ENCODE assay signal across 9 cellular contexts in the genomic region with DNA sequence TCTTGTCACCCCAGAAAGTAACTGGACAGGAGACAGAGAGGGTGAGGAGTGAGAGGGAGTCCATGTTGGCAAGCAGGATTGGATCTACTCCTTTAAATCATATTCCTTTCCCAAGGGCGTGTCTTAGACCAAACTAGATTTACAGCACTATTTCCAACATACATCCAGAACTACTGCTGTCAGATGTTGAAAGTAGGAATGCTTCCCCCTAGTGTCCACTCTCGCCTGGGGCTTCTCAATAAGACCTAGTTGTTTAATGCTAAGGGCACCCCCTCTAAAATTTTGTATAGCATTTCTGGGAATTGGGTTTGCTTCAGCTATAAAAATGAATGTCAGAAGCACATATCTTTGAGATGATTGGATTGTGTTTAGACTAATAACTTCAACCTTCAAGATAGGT. TPM values are rescaled to one million over a fixed set of nuclear protein-coding genes. Genes with fewer than 3 reads are reported as not detected.
DNase-seq lines count a peak whose midpoint lies in the region; ATAC-seq, FAIRE-seq and TF ChIP-seq lines count a peak whose summit lies in the region.
"Had no signal": no experiment of that assay in that cellular context is flagged by ENCODE, and none has a peak within 500 bp of the region (broad histone marks: within the 10 kb centered on the region; RNA-seq: fewer than 3 reads in every experiment).

No MANE protein-coding gene starts in this region.

- H3K27ac Mint-ChIP-seq in CD4-positive, CD25-positive, alpha-beta regulatory T cell = no peak overlapping the region
- H3K27ac Mint-ChIP-seq in neural progenitor cell = no peak overlapping the region

- no peak for ATAC-seq in CD4-positive, CD25-positive, alpha-beta regulatory T cell (ENCODE audit: low read depth in 2 of 2)
- ATAC-seq in HG02938 (IDR thresholded peaks at IDR 0.05; ENCODE audit: unreplicated experiment) = no peak

- TF ChIP-seq CTCF in SK-N-SH (IDR thresholded peaks at IDR 0.05) (peak; percentile 67), epithelial cell of proximal tubule (conservative IDR thresholded peaks at IDR 0.05; ENCODE audit: low read depth, low read length) (peak; percentile 58), neural progenitor cell (IDR thresholded peaks at IDR 0.05) (peak; percentile 48), lower leg skin (IDR thresholded peaks at IDR 0.05) (no peak)

- H3K79me2 ChIP-seq in SK-N-SH (ENCODE audit: insufficient read depth) (no peaks in the 10 kb centered on the region), neural progenitor cell (ENCODE audit: low read depth) (no peaks in the 10 kb centered on the region)

- H2AFZ ChIP-seq in SK-N-SH (ENCODE audit: low read depth) (no peak overlapping the region), neural progenitor cell (replicated peaks) (no peak overlapping the region), neuronal stem cell (ENCODE audit: low read length) (no peak overlapping the region)

- no peak overlapping the region for H4K91ac ChIP-seq in neuronal stem cell (ENCODE audit: low read depth, low read length, poor library complexity)

- H3K4me3 Mint-ChIP-seq in CD4-positive, CD25-positive, alpha-beta regulatory T cell = no peak overlapping the region
- H3K4me3 Mint-ChIP-seq in neural progenitor cell = no peak overlapping the region

- no peak overlapping the region for H2BK12ac ChIP-seq in neuronal stem cell (ENCODE audit: low read length)

- intact Hi-C loops in lower leg skin (cut with DNase I; ENCODE audit: low total_unique reads) = loop anchor here (5.0 kb wide), 1 partner anchor 284 kb away; no protein-coding TSS in a partner anchor

- no peaks in the 10 kb centered on the region for H3K27me3 Mint-ChIP-seq in CD4-positive, CD25-positive, alpha-beta regulatory T cell
- H3K27me3 Mint-ChIP-seq in neural progenitor cell (ENCODE audit: insufficient read depth, low read depth) = no peaks in the 10 kb centered on the region

- H2BK5ac ChIP-seq in neuronal stem cell (ENCODE audit: low read length) = no peak overlapping the region

- POLR2A ChIA-PET in SK-N-SH (lab: Yijun Ruan, JAX) = no interaction called here

- CTCF ChIA-PET in SK-N-SH (lab: Yijun Ruan, JAX) = interaction anchor here (0.5 to 3.8 kb wide), 7 partner anchors 11 to 558 kb away, joined by 3 to 17 read pairs (median 6); partner anchors contain the start of genes OFD1 and TRAPPC2

- peaks cover 7 to 32% (median 21%) of the 10 kb centered on the region in 4 donors for H3K4me1 Mint-ChIP-seq in CD4-positive, CD25-positive, alpha-beta regulatory T cell
- H3K4me1 Mint-ChIP-seq in neural progenitor cell = no peaks in the 10 kb centered on the region

- H3K4me2 ChIP-seq in SK-N-SH (no peak overlapping the region), neural progenitor cell (no peak overlapping the region), neuronal stem cell (ENCODE audit: insufficient read depth, low read length, poor library complexity, severe bottlenecking) (no peak overlapping the region)

- no peak overlapping the region for H3K4me3 ChIP-seq in CD4-positive, CD25-positive, alpha-beta regulatory T cell (ENCODE audit: low read depth, low read length)
- H3K4me3 ChIP-seq in SK-N-SH (ENCODE audit: low read depth in 2 of 2, low read length in 1 of 2) (no peak overlapping the region), epithelial cell of proximal tubule (ENCODE audit: low read depth, low read length) (no peak overlapping the region), neural progenitor cell (no peak overlapping the region), lower leg skin (ENCODE audit: low read depth, poor library complexity, severe bottlenecking) (no peak overlapping the region), neuronal stem cell (ENCODE audit: low read length in 2 of 2) (no peak overlapping the region)

- TF ChIP-seq POLR2A in lower leg skin (IDR thresholded peaks at IDR 0.05) = no peak

- no peak overlapping the region for H2AK5ac ChIP-seq in neuronal stem cell (ENCODE audit: low read depth, low read length)

- no peaks in the 10 kb centered on the region for H3K9me3 Mint-ChIP-seq in CD4-positive, CD25-positive, alpha-beta regulatory T cell
- H3K9me3 Mint-ChIP-seq in neural progenitor cell = no peaks in the 10 kb centered on the region

- no peak overlapping the region for H3K4ac ChIP-seq in neuronal stem cell (ENCODE audit: low read length)

- peak; percentile 75 for FAIRE-seq in GM18507 (lab: Jason Lieb, UNC)

- no peak overlapping the region for H3K14ac ChIP-seq in neuronal stem cell (ENCODE audit: low read length)

- 75% methylated on average over 2 of the region's 2 CpGs for WGBS in SK-N-SH (ENCODE audit: low lambda C conversion rate)
- WGBS in lower leg skin, 2 donors = 7 to 73% methylated on average over 2 of the region's 2 CpGs
- no CpG with 5 or more reads among the region's 2 CpGs for WGBS in neuronal stem cell (ENCODE audit: extremely low coverage in 2 of 2, insufficient read length in 2 of 2, insufficient replicate concordance in 1 of 2), 2 donors

- H3K9ac ChIP-seq in SK-N-SH (no peak overlapping the region), neural progenitor cell (no peak overlapping the region), neuronal stem cell (ENCODE audit: low read depth, low read length, poor library complexity) (no peak overlapping the region)

- H4K20me1 ChIP-seq in SK-N-SH (ENCODE audit: insufficient read depth) (no peaks in the 10 kb centered on the region), neural progenitor cell (ENCODE audit: low read depth) (no peaks in the 10 kb centered on the region)

- no peaks in the 10 kb centered on the region for H3K79me1 ChIP-seq in neuronal stem cell (ENCODE audit: low read depth, low read length)

- no peak overlapping the region for H4K8ac ChIP-seq in neuronal stem cell (ENCODE audit: low read depth, low read length)

- H3K9me2 ChIP-seq in SK-N-SH = no peaks in the 10 kb centered on the region

- H3F3A ChIP-seq in SK-N-SH (replicated peaks; ENCODE audit: insufficient read depth) (peaks cover 2% of the 10 kb centered on the region), neural progenitor cell (ENCODE audit: low read depth) (no peaks in the 10 kb centered on the region)

- H2BK120ac ChIP-seq in neuronal stem cell (ENCODE audit: low read depth, low read length) = no peak overlapping the region

- H3K36me3 ChIP-seq in CD4-positive, CD25-positive, alpha-beta regulatory T cell (ENCODE audit: control insufficient read depth, insufficient read depth, low read length) = peaks cover 54% of the 10 kb centered on the region
- peaks cover 68 to 79% of the 10 kb centered on the region in 2 experiments for H3K36me3 ChIP-seq in SK-N-SH (replicated peaks in 1 of 2; ENCODE audit: control insufficient read depth in 1 of 2, insufficient read depth in 2 of 2, low read length in 1 of 2)
- peaks cover 6% of the 10 kb centered on the region for H3K36me3 ChIP-seq in neural progenitor cell
- peaks cover 9 to 78% of the 10 kb centered on the region in 2 donors for H3K36me3 ChIP-seq in neuronal stem cell (replicated peaks in 1 of 2; ENCODE audit: control insufficient read depth in 2 of 2, insufficient read depth in 2 of 2, low read length in 2 of 2)

- no peak overlapping the region for H3K18ac ChIP-seq in neuronal stem cell (ENCODE audit: low read length)

- TF ChIP-seq EP300 in SK-N-SH (IDR thresholded peaks at IDR 0.05; ENCODE audit: borderline replicate concordance in 1 of 2, low read depth in 1 of 2, low read length in 1 of 2) = no peak

- peaks cover 8% of the 10 kb centered on the region for H3K4me1 ChIP-seq in CD4-positive, CD25-positive, alpha-beta regulatory T cell (ENCODE audit: control insufficient read depth, insufficient read depth, low read length, poor library complexity, severe bottlenecking)
- H3K4me1 ChIP-seq in SK-N-SH (ENCODE audit: control insufficient read depth in 1 of 2, insufficient read depth in 2 of 2, low read depth in 1 of 2, low read length in 1 of 2) (no peaks in the 10 kb centered on the region), neural progenitor cell (no peaks in the 10 kb centered on the region), neuronal stem cell (ENCODE audit: control insufficient read depth in 2 of 2, insufficient read depth in 1 of 2, low read depth in 1 of 2, low read length in 2 of 2) (no peaks in the 10 kb centered on the region)

- H2BK15ac ChIP-seq in neuronal stem cell (ENCODE audit: low read length) = no peak overlapping the region

- no peaks in the 10 kb centered on the region for H3K27me3 ChIP-seq in CD4-positive, CD25-positive, alpha-beta regulatory T cell (ENCODE audit: control insufficient read depth, insufficient read depth, low read length)
- H3K27me3 ChIP-seq in SK-N-SH (ENCODE audit: insufficient read depth) (no peaks in the 10 kb centered on the region), neural progenitor cell (no peaks in the 10 kb centered on the region), neuronal stem cell (ENCODE audit: control insufficient read depth in 3 of 3, insufficient read depth in 3 of 3, low read depth in 1 of 3, low read length in 3 of 3) (no peaks in the 10 kb centered on the region)
- H3K27me3 ChIP-seq: neutrophil had no signal

- no peak overlapping the region for H3K27ac ChIP-seq in CD4-positive, CD25-positive, alpha-beta regulatory T cell (ENCODE audit: insufficient read depth, low read length, poor library complexity, severe bottlenecking)
- H3K27ac ChIP-seq in SK-N-SH (ENCODE audit: low read depth in 2 of 2, low read length in 1 of 2) (no peak overlapping the region), neural progenitor cell (no peak overlapping the region), neuronal stem cell (replicated peaks; ENCODE audit: low read length) (no peak overlapping the region)
- H3K27ac ChIP-seq: neutrophil had no signal

- no peak overlapping the region for H3K23ac ChIP-seq in neuronal stem cell (ENCODE audit: low read depth, low read length, poor library complexity)

- DNase-seq in CD4-positive, CD25-positive, alpha-beta regulatory T cell = peak in 2 of 3 donors; percentile 40 to 60
- DNase-seq in GM18507 (ENCODE audit: extremely low spot score, insufficient read length, low read depth) (no peak), SK-N-SH (peak; percentile 27), epithelial cell of proximal tubule (ENCODE audit: low read depth) (no peak), neural progenitor cell (ENCODE audit: low spot score) (peak; percentile 33), lower leg skin (ENCODE audit: low spot score in 2 of 2) (no peak), neuronal stem cell (ENCODE audit: low spot score) (no peak)

- H3K9me3 ChIP-seq in CD4-positive, CD25-positive, alpha-beta regulatory T cell (ENCODE audit: control insufficient read depth in 2 of 2, low read length in 2 of 2) = no peaks in the 10 kb centered on the region
- no peaks in the 10 kb centered on the region for H3K9me3 ChIP-seq in SK-N-SH
- H3K9me3 ChIP-seq in neural progenitor cell (ENCODE audit: low read depth) = no peaks in the 10 kb centered on the region
- no peaks in the 10 kb centered on the region for H3K9me3 ChIP-seq in neuronal stem cell (replicated peaks in 1 of 2; ENCODE audit: control insufficient read depth in 2 of 2, insufficient read depth in 1 of 2, low read depth in 1 of 2, low read length in 2 of 2)
- H3K9me3 ChIP-seq: neutrophil had no signal

- peaks cover 26% of the 10 kb centered on the region for H3K36me3 Mint-ChIP-seq in CD4-positive, CD25-positive, alpha-beta regulatory T cell
- H3K36me3 Mint-ChIP-seq in neural progenitor cell = peaks cover 12% of the 10 kb centered on the region

- peak; percentile 50 for TF ChIP-seq RAD21 in SK-N-SH (IDR thresholded peaks at IDR 0.05; ENCODE audit: low read length)

RNA-seq across cellular contexts. Expression of gene OFD1, which starts 13.3 kb away (rescaled TPM):
- 79.9 TPM for total RNA-seq in CD4-positive, CD25-positive, alpha-beta regulatory T cell
- polyA plus RNA-seq in CD4-positive, CD25-positive, alpha-beta regulatory T cell = 10 to 100 TPM; 26.9 to 36.3 (median 32.0) TPM
- 13.4 and 16.5 TPM in 2 replicates for polyA plus RNA-seq in SK-N-SH (2012; rRNA removed)
- 8.3 and 9.3 TPM in 2 replicates for polyA plus RNA-seq in SK-N-SH (2012; cell fraction: cytosol; rRNA removed)
- 71.4 and 113 TPM in 2 replicates for polyA plus RNA-seq in SK-N-SH (2012; cell fraction: nucleus; rRNA removed)
- total RNA-seq in epithelial cell of proximal tubule (8.4 and 10.8 TPM in 2 replicates), neural progenitor cell (ENCODE audit: low replicate concordance) (23.3 and 36.0 TPM in 2 replicates), lower leg skin (10 to 100 TPM; 20.0 to 69.6 (median 27.5) TPM)
- 21.9 TPM for polyA plus RNA-seq in neuronal stem cell (2013, experiment 1 of 2)
- 24.0 TPM for polyA plus RNA-seq in neuronal stem cell (2013, experiment 2 of 2)

RNA-seq across cellular contexts. Expression of gene TRAPPC2, which starts 13.4 kb away (rescaled TPM):
- total RNA-seq in CD4-positive, CD25-positive, alpha-beta regulatory T cell = 31.3 TPM
- polyA plus RNA-seq in CD4-positive, CD25-positive, alpha-beta regulatory T cell = 10 to 100 TPM; 36.8 to 46.9 (median 41.1) TPM
- 10.4 and 12.5 TPM in 2 replicates for polyA plus RNA-seq in SK-N-SH (2012; rRNA removed)
- polyA plus RNA-seq in SK-N-SH (2012; cell fraction: cytosol; rRNA removed) = 11.0 and 12.0 TPM in 2 replicates
- polyA plus RNA-seq in SK-N-SH (2012; cell fraction: nucleus; rRNA removed) = 14.3 and 22.0 TPM in 2 replicates
- total RNA-seq in epithelial cell of proximal tubule = 6.4 and 10.3 TPM in 2 replicates
- total RNA-seq in neural progenitor cell (ENCODE audit: low replicate concordance) = 24.9 and 31.6 TPM in 2 replicates
- total RNA-seq in lower leg skin = 10 to 100 TPM; 12.6 to 16.1 (median 14.9) TPM
- polyA plus RNA-seq in neuronal stem cell (2013, experiment 1 of 2) = 8.2 TPM
- polyA plus RNA-seq in neuronal stem cell (2013, experiment 2 of 2) = 9.0 TPM

RNA-seq across cellular contexts. Expression of gene RAB9A, which starts 58.9 kb away (rescaled TPM):
- 22.8 TPM for total RNA-seq in CD4-positive, CD25-positive, alpha-beta regulatory T cell
- 10 to 100 TPM; 23.1 to 33.4 (median 26.7) TPM for polyA plus RNA-seq in CD4-positive, CD25-positive, alpha-beta regulatory T cell
- 15.3 and 16.6 TPM in 2 replicates for polyA plus RNA-seq in SK-N-SH (2012; rRNA removed)
- 19.6 and 29.5 TPM in 2 replicates for polyA plus RNA-seq in SK-N-SH (2012; cell fraction: cytosol; rRNA removed)
- polyA plus RNA-seq in SK-N-SH (2012; cell fraction: nucleus; rRNA removed) = 3.9 and 11.4 TPM in 2 replicates
- 33.6 and 39.6 TPM in 2 replicates for total RNA-seq in epithelial cell of proximal tubule
- 27.9 and 30.5 TPM in 2 replicates for total RNA-seq in neural progenitor cell (ENCODE audit: low replicate concordance)
- 10 to 100 TPM; 44.6 to 70.5 (median 56.0) TPM for total RNA-seq in lower leg skin
- 14.9 TPM for polyA plus RNA-seq in neuronal stem cell (2013, experiment 1 of 2)
- 15.2 TPM for polyA plus RNA-seq in neuronal stem cell (2013, experiment 2 of 2)

Comparison
In these comparisons a context has a peak if more than half of its experiments do, and no peak if none do; other contexts are left out.
1. DNase-seq: peak in CD4-positive, CD25-positive, alpha-beta regulatory T cell (2 of 3), SK-N-SH (single experiment) and neural progenitor cell (single experiment); none in GM18507 (single experiment), epithelial cell of proximal tubule (single experiment), lower leg skin (0 of 2) and neuronal stem cell (single experiment).
2. CTCF ChIP-seq: peak in SK-N-SH (single experiment), epithelial cell of proximal tubule (single experiment) and neural progenitor cell (single experiment); none in lower leg skin (0 of 3).